ENCODE assay signal across 1 cellular context in genomic region chr17:48406936-48407567, GRCh38.
TF ChIP-seq lines count a peak whose summit lies in the region.

No MANE protein-coding gene starts in this region.

TF ChIP-seq in GM12878, 131 proteins besides CTCF, POLR2A, EP300 and RAD21 (continued from another document):
- TF ChIP-seq ZBTB40 (IDR thresholded peaks at IDR 0.05; ENCODE audit: borderline replicate concordance): no peak
- no peak for TF ChIP-seq GABPA (IDR thresholded peaks at IDR 0.05; ENCODE audit: low read depth)
- TF ChIP-seq IKZF2 (IDR thresholded peaks at IDR 0.05): no peak
- no peak for TF ChIP-seq BHLHE40 (IDR thresholded peaks at IDR 0.05; ENCODE audit: borderline replicate concordance in 1 of 2, low read depth in 2 of 2, low read length in 1 of 2)
- no peak for TF ChIP-seq CBFB (IDR thresholded peaks at IDR 0.05; ENCODE audit: low read depth)
- no peak for TF ChIP-seq ETV6 (conservative IDR thresholded peaks at IDR 0.05 in 1 of 2, IDR thresholded peaks at IDR 0.05 in 1 of 2; ENCODE audit: borderline replicate concordance in 1 of 2, low read depth in 1 of 2)
- TF ChIP-seq YBX1 (IDR thresholded peaks at IDR 0.05): no peak
- no peak for TF ChIP-seq MTA3 (IDR thresholded peaks at IDR 0.05; ENCODE audit: borderline replicate concordance, low read length)
- no peak for TF ChIP-seq HDAC6 (IDR thresholded peaks at IDR 0.05; ENCODE audit: unreplicated experiment)
